ENCODE assay signal across 21 cellular contexts in genomic region chr12:93798752-93799151, GRCh38.
"Had no signal": no experiment of that assay in that cellular context is flagged by ENCODE, and none has a peak within 500 bp of the region (broad histone marks: within the 10 kb centered on the region; RNA-seq: fewer than 3 reads in every experiment).

No MANE protein-coding gene starts in this region.

- H3K4me3 Mint-ChIP-seq: activated B cell treated with CpG ODN at 0.5 μM for 24 hours; activated CD8-positive, alpha-beta memory T cell treated with anti-CD3 and anti-CD28 coated beads, Interleukin-2, amount 10 ng/mL, durations not matched to agents 7 days and 5 days; activated naive CD8-positive, alpha-beta T cell treated with anti-CD3 and anti-CD28 coated beads for 36 hours; activated T-cell treated with anti-CD3 and anti-CD28 coated beads, Interleukin-2, amount 50 U/mL, for 24 hours; natural killer cell treated with Interleukin-12 subunit alpha and Interleukin-12 subunit beta and Interleukin-15 and Interleukin-18, amount 100 ng/mL, for 72 hours; stimulated activated memory B cell treated with anti-CD40 and anti-IgM and Interleukin-4, amounts not matched to agents 10 μg/mL and 1 μg/mL and 100 μg/mL, for 72 hours; T-helper 1 cell treated with Interleukin-12 subunit alpha and Interleukin-12 subunit beta and Interleukin-4 antibody, amounts not matched to agents 30 μg/mL and 1 μg/mL, for 36 hours had no signal

- H3K4me3 ChIP-seq: body of pancreas, coronary artery, esophagus muscularis mucosa, tibial artery, vagina had no signal

- H3K27me3 Mint-ChIP-seq: activated B cell treated with CpG ODN at 0.5 μM for 24 hours; activated CD8-positive, alpha-beta memory T cell treated with anti-CD3 and anti-CD28 coated beads, Interleukin-2, amount 10 ng/mL, durations not matched to agents 7 days and 5 days; activated naive CD8-positive, alpha-beta T cell treated with anti-CD3 and anti-CD28 coated beads for 36 hours; activated T-cell treated with anti-CD3 and anti-CD28 coated beads, Interleukin-2, amount 50 U/mL, for 24 hours; natural killer cell treated with Interleukin-12 subunit alpha and Interleukin-12 subunit beta and Interleukin-15 and Interleukin-18, amount 100 ng/mL, for 72 hours; stimulated activated memory B cell treated with anti-CD40 and anti-IgM and Interleukin-4, amounts not matched to agents 10 μg/mL and 1 μg/mL and 100 μg/mL, for 72 hours had no signal

- H3K36me3 ChIP-seq: esophagus muscularis mucosa, tibial artery, vagina had no signal

- H3K9me3 Mint-ChIP-seq: activated B cell treated with CpG ODN at 0.5 μM for 24 hours; activated naive CD8-positive, alpha-beta T cell treated with anti-CD3 and anti-CD28 coated beads for 36 hours; natural killer cell treated with Interleukin-12 subunit alpha and Interleukin-12 subunit beta and Interleukin-15 and Interleukin-18, amount 100 ng/mL, for 72 hours; T-helper 1 cell treated with Interleukin-12 subunit alpha and Interleukin-12 subunit beta and Interleukin-4 antibody, amounts not matched to agents 30 μg/mL and 1 μg/mL, for 36 hours had no signal

- H3K9me3 ChIP-seq: body of pancreas, esophagus muscularis mucosa, tibial artery, vagina had no signal

- ATAC-seq: activated CD8-positive, alpha-beta memory T cell treated with anti-CD3 and anti-CD28 coated beads, Interleukin-2, amount 10 ng/mL, durations not matched to agents 7 days and 5 days; body of pancreas; left ventricle myocardium superior; stimulated activated memory B cell treated with anti-CD40 and anti-IgM and Interleukin-4, amounts not matched to agents 10 μg/mL and 1 μg/mL and 100 μg/mL, for 72 hours had no signal

- H3K27ac ChIP-seq: body of pancreas, coronary artery, esophagus muscularis mucosa, tibial artery, vagina had no signal

- H3K27ac Mint-ChIP-seq: activated B cell treated with CpG ODN at 0.5 μM for 24 hours; activated CD8-positive, alpha-beta memory T cell treated with anti-CD3 and anti-CD28 coated beads, Interleukin-2, amount 10 ng/mL, durations not matched to agents 7 days and 5 days; activated naive CD8-positive, alpha-beta T cell treated with anti-CD3 and anti-CD28 coated beads for 36 hours; stimulated activated memory B cell treated with anti-CD40 and anti-IgM and Interleukin-4, amounts not matched to agents 10 μg/mL and 1 μg/mL and 100 μg/mL, for 72 hours; T-helper 1 cell treated with Interleukin-12 subunit alpha and Interleukin-12 subunit beta and Interleukin-4 antibody, amounts not matched to agents 30 μg/mL and 1 μg/mL, for 36 hours had no signal

- H3K27me3 ChIP-seq: body of pancreas, esophagus muscularis mucosa, tibial artery, vagina had no signal

- DNase-seq: activated B cell treated with CpG ODN at 0.5 μM for 24 hours; activated CD8-positive, alpha-beta memory T cell treated with anti-CD3 and anti-CD28 coated beads, Interleukin-2, amount 10 ng/mL, durations not matched to agents 7 days and 5 days; activated effector memory CD4-positive, alpha-beta T cell treated with anti-CD3 and anti-CD28 coated beads, Interleukin-2, amount 50 U/mL, for 16 hours; activated naive CD8-positive, alpha-beta T cell treated with anti-CD3 and anti-CD28 coated beads for 36 hours; activated T-cell treated with anti-CD3 and anti-CD28 coated beads, Interleukin-2, amount 50 U/mL, for 24 hours; amygdala; central memory CD4-positive, alpha-beta T cell; effector CD4-positive, alpha-beta T cell; islet precursor cell; left ventricle myocardium superior; mesendoderm; posterior cingulate gyrus; retina; tibial artery had no signal
